ENCODE assay signal across 1 cellular context in genomic region chr6:164477126-164477525, GRCh38.
TF ChIP-seq lines count a peak whose summit lies in the region.

No MANE protein-coding gene starts in this region.

TF ChIP-seq in GM23338, 12 proteins besides CTCF, POLR2A, EP300 and RAD21 (continued from another document):
- TF ChIP-seq ZNF462 (CRISPR knock-in tag; IDR thresholded peaks at IDR 0.05) (no peak), CREB1 (CRISPR knock-in tag; IDR thresholded peaks at IDR 0.05; ENCODE audit: low read depth) (no peak)
- TF ChIP-seq, protein P1, sequence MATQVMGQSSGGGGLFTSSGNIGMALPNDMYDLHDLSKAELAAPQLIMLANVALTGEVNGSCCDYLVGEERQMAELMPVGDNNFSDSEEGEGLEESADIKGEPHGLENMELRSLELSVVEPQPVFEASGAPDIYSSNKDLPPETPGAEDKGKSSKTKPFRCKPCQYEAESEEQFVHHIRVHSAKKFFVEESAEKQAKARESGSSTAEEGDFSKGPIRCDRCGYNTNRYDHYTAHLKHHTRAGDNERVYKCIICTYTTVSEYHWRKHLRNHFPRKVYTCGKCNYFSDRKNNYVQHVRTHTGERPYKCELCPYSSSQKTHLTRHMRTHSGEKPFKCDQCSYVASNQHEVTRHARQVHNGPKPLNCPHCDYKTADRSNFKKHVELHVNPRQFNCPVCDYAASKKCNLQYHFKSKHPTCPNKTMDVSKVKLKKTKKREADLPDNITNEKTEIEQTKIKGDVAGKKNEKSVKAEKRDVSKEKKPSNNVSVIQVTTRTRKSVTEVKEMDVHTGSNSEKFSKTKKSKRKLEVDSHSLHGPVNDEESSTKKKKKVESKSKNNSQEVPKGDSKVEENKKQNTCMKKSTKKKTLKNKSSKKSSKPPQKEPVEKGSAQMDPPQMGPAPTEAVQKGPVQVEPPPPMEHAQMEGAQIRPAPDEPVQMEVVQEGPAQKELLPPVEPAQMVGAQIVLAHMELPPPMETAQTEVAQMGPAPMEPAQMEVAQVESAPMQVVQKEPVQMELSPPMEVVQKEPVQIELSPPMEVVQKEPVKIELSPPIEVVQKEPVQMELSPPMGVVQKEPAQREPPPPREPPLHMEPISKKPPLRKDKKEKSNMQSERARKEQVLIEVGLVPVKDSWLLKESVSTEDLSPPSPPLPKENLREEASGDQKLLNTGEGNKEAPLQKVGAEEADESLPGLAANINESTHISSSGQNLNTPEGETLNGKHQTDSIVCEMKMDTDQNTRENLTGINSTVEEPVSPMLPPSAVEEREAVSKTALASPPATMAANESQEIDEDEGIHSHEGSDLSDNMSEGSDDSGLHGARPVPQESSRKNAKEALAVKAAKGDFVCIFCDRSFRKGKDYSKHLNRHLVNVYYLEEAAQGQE (IDR thresholded peaks at IDR 0.05; ENCODE audit: unreplicated experiment), result no peak
TF ChIP-seq in GM23338: peak in this region for 0.
